Comparison of ENCODE assay signal across 24 cellular contexts in the genomic region with DNA sequence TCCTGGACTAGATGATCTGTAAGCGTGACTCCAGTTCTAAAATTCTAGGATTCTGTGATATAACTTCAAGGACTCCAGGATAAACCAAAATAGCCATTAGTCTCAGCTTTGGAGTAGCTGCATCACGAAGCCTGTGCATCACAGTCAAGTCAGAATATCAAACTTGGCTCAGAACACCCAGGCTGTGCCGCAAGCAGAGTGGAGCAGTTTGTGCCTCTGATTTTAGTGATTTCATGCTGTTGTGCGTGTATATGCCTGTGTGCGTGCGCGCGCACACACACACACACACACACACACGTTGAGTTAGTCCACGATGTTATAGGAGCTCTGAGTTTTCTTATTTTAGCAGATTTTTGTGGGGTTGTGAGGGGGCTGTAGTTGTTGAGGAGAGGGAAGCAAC.
"Had no signal": no experiment of that assay in that cellular context is flagged by ENCODE, and none has a peak within 500 bp of the region (broad histone marks: within the 10 kb centered on the region; RNA-seq: fewer than 3 reads in every experiment).

No MANE protein-coding gene starts in this region.

- H3K27me3 ChIP-seq: hepatocyte, right lobe of liver, testis, tibial nerve, upper lobe of right lung had no signal

- H3K27me3 Mint-ChIP-seq: naive B cell had no signal

- DNase-seq: effector CD4-positive, alpha-beta T cell; endodermal cell; erythroblast; foreskin melanocyte; head of caudate nucleus; left colon; left ventricle myocardium superior; mesenchymal stem cell; midbrain; naive B cell; nephron progenitor cell; psoas muscle; retina; right lobe of liver; stimulated activated CD4-positive, alpha-beta T cell treated with anti-CD3 and anti-CD28 coated beads, Interleukin-4, amount 100 ng/mL, for 1 hour; stimulated activated CD8-positive, alpha-beta memory T cell treated with anti-CD3 and anti-CD28 coated beads, Interleukin-4, amount 100 ng/mL, for 48 hours; stimulated activated naive CD8-positive, alpha-beta T cell treated with anti-CD3 and anti-CD28 coated beads, Interleukin-15, Interleukin-2, amounts not matched to agents 100 U/mL and 50 U/mL, for 24 hours; testis; upper lobe of right lung had no signal

- H3K4me3 ChIP-seq: coronary artery, hepatocyte, lung, psoas muscle, right lobe of liver, testis, tibial nerve, upper lobe of right lung had no signal

- H3K4me1 Mint-ChIP-seq: naive B cell; nephron progenitor cell; stimulated activated effector memory CD8-positive, alpha-beta T cell treated with anti-CD3 and anti-CD28 coated beads, Interleukin-12 subunit alpha, Interleukin-12 subunit beta, amount 100 ng/mL, for 72 hours had no signal

- H3K9me3 Mint-ChIP-seq: endodermal cell; naive B cell; nephron progenitor cell; stimulated activated effector memory CD8-positive, alpha-beta T cell treated with anti-CD3 and anti-CD28 coated beads, Interleukin-12 subunit alpha, Interleukin-12 subunit beta, amount 100 ng/mL, for 72 hours had no signal

- H3K27ac ChIP-seq: coronary artery, hepatocyte, psoas muscle, right lobe of liver, testis, tibial nerve, upper lobe of right lung had no signal

- H3K36me3 ChIP-seq: right lobe of liver, tibial nerve, upper lobe of right lung had no signal

- H3K4me1 ChIP-seq: psoas muscle, right lobe of liver, testis, tibial nerve, upper lobe of right lung had no signal

- H3K4me2 ChIP-seq: hepatocyte had no signal

- H3K4me3 Mint-ChIP-seq: endodermal cell; naive B cell; nephron progenitor cell; stimulated activated effector memory CD8-positive, alpha-beta T cell treated with anti-CD3 and anti-CD28 coated beads, Interleukin-12 subunit alpha, Interleukin-12 subunit beta, amount 100 ng/mL, for 72 hours had no signal

- H3K79me2 ChIP-seq: hepatocyte had no signal

- H3K27ac Mint-ChIP-seq: endodermal cell; naive B cell; nephron progenitor cell; stimulated activated effector memory CD8-positive, alpha-beta T cell treated with anti-CD3 and anti-CD28 coated beads, Interleukin-12 subunit alpha, Interleukin-12 subunit beta, amount 100 ng/mL, for 72 hours had no signal

- H2AFZ ChIP-seq: hepatocyte had no signal

- ATAC-seq: left colon; left ventricle myocardium superior; psoas muscle; right lobe of liver; stimulated activated effector memory CD8-positive, alpha-beta T cell treated with anti-CD3 and anti-CD28 coated beads, Interleukin-12 subunit alpha, Interleukin-12 subunit beta, amount 100 ng/mL, for 72 hours; stimulated activated naive CD8-positive, alpha-beta T cell treated with anti-CD3 and anti-CD28 coated beads, Interleukin-15, Interleukin-2, amounts not matched to agents 100 U/mL and 50 U/mL, for 24 hours; upper lobe of right lung had no signal

- H3K36me3 Mint-ChIP-seq: naive B cell; stimulated activated effector memory CD8-positive, alpha-beta T cell treated with anti-CD3 and anti-CD28 coated beads, Interleukin-12 subunit alpha, Interleukin-12 subunit beta, amount 100 ng/mL, for 72 hours had no signal

- H3K9me3 ChIP-seq: psoas muscle, right lobe of liver, testis, tibial nerve, upper lobe of right lung had no signal
